19 cellular contexts compared by ENCODE assay signal in the genomic region with DNA sequence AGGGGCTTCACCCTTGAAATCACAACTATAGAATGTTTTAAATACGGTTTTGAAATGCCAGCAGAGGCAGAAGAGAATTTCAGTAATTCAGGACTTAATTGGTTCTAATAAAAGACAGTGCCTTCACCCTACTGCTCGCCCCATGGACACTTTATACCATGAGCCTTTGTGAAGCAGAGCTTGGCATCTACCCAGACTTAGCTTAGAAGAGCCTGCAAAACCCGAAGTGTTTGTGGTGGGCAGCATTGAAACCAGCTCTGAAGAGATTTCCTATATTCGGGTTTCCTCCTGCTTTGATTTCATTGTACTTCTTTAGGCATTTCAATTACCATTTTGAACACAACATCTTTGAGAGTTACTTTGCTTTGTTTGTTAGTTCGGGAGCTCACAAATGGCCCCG.
"Had no signal": no experiment of that assay in that cellular context is flagged by ENCODE, and none has a peak within 500 bp of the region (broad histone marks: within the 10 kb centered on the region; RNA-seq: fewer than 3 reads in every experiment).

No MANE protein-coding gene starts in this region.

- H3K4me2 ChIP-seq: smooth muscle cell had no signal

- ATAC-seq: body of pancreas; foreskin keratinocyte; natural killer cell treated with Interleukin-12 subunit alpha and Interleukin-12 subunit beta and Interleukin-15 and Interleukin-18, amount 100 ng/mL, for 72 hours; sciatic nerve; stimulated activated memory B cell treated with anti-CD40 and anti-IgM and Interleukin-4, amounts not matched to agents 10 μg/mL and 1 μg/mL and 100 μg/mL, for 72 hours; T-helper 17 cell had no signal

- H3K4me3 ChIP-seq: body of pancreas, left ventricle myocardium inferior, smooth muscle cell, testis, uterus had no signal

- H3K27ac ChIP-seq: body of pancreas, foreskin keratinocyte, left ventricle myocardium inferior, testis, uterus had no signal

- H3K9me3 ChIP-seq: body of pancreas, left ventricle myocardium inferior, testis, uterus had no signal

- H3K36me3 ChIP-seq: left ventricle myocardium inferior, uterus had no signal

- DNase-seq: activated CD4-positive, alpha-beta memory T cell treated with anti-CD3 and anti-CD28 coated beads, Interleukin-2, amount 10 ng/mL, durations not matched to agents 7 days and 5 days; activated CD4-positive, alpha-beta T cell treated with anti-CD3 and anti-CD28 coated beads, Interleukin-2, amount 10 ng/mL, durations not matched to agents 24 days and 14 days; activated effector memory CD4-positive, alpha-beta T cell treated with anti-CD3 and anti-CD28 coated beads, Interleukin-2, amount 50 U/mL, for 16 hours; activated naive CD4-positive, alpha-beta T cell treated with anti-CD3 and anti-CD28 coated beads, Interleukin-2, amount 10 ng/mL, durations not matched to agents 7 days and 5 days; activated T-cell treated with anti-CD3 and anti-CD28 coated beads for 4 hours; body of pancreas; effector memory CD4-positive, alpha-beta T cell; foreskin keratinocyte; left ventricle myocardium inferior; posterior cingulate gyrus; stimulated activated CD4-positive, alpha-beta T cell treated with anti-CD3 and anti-CD28 coated beads, Interleukin-15, amount 100 ng/mL, for 24 hours; T-helper 17 cell; testis; trophoblast cell; uterus had no signal

- H3K4me1 ChIP-seq: body of pancreas, foreskin keratinocyte, left ventricle myocardium inferior, testis, uterus had no signal

- H3K27me3 ChIP-seq: body of pancreas, foreskin keratinocyte, testis, uterus had no signal
